In the genomic region with DNA sequence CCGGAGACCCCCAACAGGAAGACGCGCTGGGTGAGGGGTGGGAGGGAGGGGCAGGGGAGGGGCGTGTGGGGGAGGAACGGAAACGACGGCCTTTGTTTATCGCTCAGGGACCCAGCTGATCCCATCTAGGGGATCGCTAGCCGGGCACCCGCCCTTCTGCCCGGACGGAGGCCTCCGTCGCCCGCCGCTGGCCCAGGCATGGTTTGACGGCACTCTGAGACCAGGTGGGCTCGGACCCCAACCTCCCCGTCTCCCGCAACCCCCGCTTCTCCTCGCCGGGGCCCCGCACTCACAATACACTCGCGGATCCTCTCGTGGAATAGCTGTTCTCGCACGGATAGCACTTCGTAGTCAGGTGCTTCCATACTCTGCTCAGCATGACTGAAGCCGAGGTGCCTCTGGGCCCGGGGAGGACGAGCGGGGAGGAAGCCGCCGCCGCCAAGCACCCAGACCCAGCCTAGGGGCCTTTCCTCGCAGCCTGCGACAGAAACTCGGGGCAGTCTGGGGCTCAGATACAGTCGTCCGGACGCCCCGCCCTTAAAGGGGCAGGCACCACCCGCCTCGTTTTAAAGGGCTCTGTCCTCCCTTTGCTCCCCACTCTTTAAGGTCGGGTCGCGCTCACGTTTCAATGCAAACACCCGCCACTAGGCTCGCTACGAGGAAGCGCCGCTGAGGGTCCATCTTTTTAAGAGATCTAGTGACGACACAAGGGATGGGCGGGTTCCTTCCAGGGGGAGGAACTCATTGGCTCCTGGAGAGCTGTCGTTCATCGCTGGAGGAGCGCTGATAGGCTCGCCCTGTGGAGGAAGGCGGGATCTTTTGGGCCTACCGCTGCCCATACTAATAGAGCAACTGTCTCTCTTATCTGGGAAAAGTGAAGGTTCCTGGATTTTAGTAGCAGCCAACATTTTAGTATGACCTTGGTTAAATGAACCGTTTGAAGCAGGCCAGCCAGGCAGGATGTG, we compare ENCODE assay signal across 1 cellular context.
TF ChIP-seq lines count a peak whose summit lies in the region.

A gene with protein sequence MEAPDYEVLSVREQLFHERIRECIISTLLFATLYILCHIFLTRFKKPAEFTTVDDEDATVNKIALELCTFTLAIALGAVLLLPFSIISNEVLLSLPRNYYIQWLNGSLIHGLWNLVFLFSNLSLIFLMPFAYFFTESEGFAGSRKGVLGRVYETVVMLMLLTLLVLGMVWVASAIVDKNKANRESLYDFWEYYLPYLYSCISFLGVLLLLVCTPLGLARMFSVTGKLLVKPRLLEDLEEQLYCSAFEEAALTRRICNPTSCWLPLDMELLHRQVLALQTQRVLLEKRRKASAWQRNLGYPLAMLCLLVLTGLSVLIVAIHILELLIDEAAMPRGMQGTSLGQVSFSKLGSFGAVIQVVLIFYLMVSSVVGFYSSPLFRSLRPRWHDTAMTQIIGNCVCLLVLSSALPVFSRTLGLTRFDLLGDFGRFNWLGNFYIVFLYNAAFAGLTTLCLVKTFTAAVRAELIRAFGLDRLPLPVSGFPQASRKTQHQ (minus strand): TSS at position 657 of the 965 bp plus-strand sequence. CDS start 292 bp downstream, at position 365.

TF ChIP-seq in SK-N-SH treated with all-trans-retinoic acid at 6 μM for 48 hours, 23 proteins besides CTCF, POLR2A, EP300 and RAD21 (continued from another document):
- TF ChIP-seq, protein P1, sequence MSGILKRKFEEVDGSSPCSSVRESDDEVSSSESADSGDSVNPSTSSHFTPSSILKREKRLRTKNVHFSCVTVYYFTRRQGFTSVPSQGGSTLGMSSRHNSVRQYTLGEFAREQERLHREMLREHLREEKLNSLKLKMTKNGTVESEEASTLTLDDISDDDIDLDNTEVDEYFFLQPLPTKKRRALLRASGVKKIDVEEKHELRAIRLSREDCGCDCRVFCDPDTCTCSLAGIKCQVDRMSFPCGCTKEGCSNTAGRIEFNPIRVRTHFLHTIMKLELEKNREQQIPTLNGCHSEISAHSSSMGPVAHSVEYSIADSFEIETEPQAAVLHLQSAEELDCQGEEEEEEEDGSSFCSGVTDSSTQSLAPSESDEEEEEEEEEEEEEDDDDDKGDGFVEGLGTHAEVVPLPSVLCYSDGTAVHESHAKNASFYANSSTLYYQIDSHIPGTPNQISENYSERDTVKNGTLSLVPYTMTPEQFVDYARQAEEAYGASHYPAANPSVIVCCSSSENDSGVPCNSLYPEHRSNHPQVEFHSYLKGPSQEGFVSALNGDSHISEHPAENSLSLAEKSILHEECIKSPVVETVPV (CRISPR knock-in tag; IDR thresholded peaks at IDR 0.05): no peak
- no peak for TF ChIP-seq RARB (CRISPR knock-in tag; IDR thresholded peaks at IDR 0.05)
TF ChIP-seq in SK-N-SH treated with all-trans-retinoic acid at 6 μM for 48 hours: peak in this region for 0.
